Comparison of ENCODE assay signal across 8 cellular contexts in genomic region chr1:185157599-185158469, GRCh38. TPM values are rescaled to one million over a fixed set of nuclear protein-coding genes. Genes with fewer than 3 reads are reported as not detected.
DNase-seq lines count a peak whose midpoint lies in the region; ATAC-seq and TF ChIP-seq lines count a peak whose summit lies in the region.

No MANE protein-coding gene starts in this region.

- H3K36me3 Mint-ChIP-seq in activated CD8-positive, alpha-beta T cell treated with anti-CD3 and anti-CD28 coated beads for 36 hours (ENCODE audit: low read depth), result no peaks in the 10 kb centered on the region

- peak overlapping the region; percentile 95 for H3K4me3 ChIP-seq in skeletal muscle cell (ENCODE audit: low read depth, low read length)

- H3K27ac ChIP-seq in C4-2B, result peak overlapping the region; percentile 88

- CTCF ChIA-PET in activated CD8-positive, alpha-beta T cell treated with anti-CD3 and anti-CD28 coated beads for 36 hours (lab: Charles Lee), result interaction anchor here (1.1 to 6.7 kb wide), 5 partner anchors 12 to 523 kb away, joined by 3 to 71 read pairs (median 5); partner anchors contain the start of gene RNF2

- H3K27me3 Mint-ChIP-seq in activated CD8-positive, alpha-beta T cell treated with anti-CD3 and anti-CD28 coated beads for 36 hours, result no peaks in the 10 kb centered on the region

- no peaks in the 10 kb centered on the region for H3K9me3 Mint-ChIP-seq in activated CD8-positive, alpha-beta T cell treated with anti-CD3 and anti-CD28 coated beads for 36 hours

- no peak for DNase-seq in activated CD8-positive, alpha-beta T cell treated with anti-CD3 and anti-CD28 coated beads for 36 hours
- DNase-seq in glomerular visceral epithelial cell (ENCODE audit: extremely low spot score), result peak; percentile 8
- no peak for DNase-seq in skeletal muscle cell (ENCODE audit: low read depth)
- no peak for DNase-seq in NCI-H2171 (lab: John Stamatoyannopoulos, UW)

- intact Hi-C loops in activated CD8-positive, alpha-beta T cell treated with anti-CD3 and anti-CD28 coated beads for 36 hours (cut with micrococcal nuclease), result loop anchor here (1.0 to 10.0 kb wide), 2 partner anchors 113 to 404 kb away; partner anchors contain the start of genes EDEM3 and RNF2

- ATAC-seq in HG02588 (IDR thresholded peaks at IDR 0.05; ENCODE audit: unreplicated experiment) (peak; percentile 0), HG02938 (IDR thresholded peaks at IDR 0.05; ENCODE audit: unreplicated experiment) (no peak), GM21526 (IDR thresholded peaks at IDR 0.05; ENCODE audit: low FRiP score, unreplicated experiment) (no peak)
- no peak for ATAC-seq in activated CD8-positive, alpha-beta T cell treated with anti-CD3 and anti-CD28 coated beads for 36 hours

- H3K4me1 Mint-ChIP-seq in activated CD8-positive, alpha-beta T cell treated with anti-CD3 and anti-CD28 coated beads for 36 hours (ENCODE audit: low read depth), result peaks cover 38% of the 10 kb centered on the region

- POLR2A ChIA-PET in activated CD8-positive, alpha-beta T cell treated with anti-CD3 and anti-CD28 coated beads for 36 hours (lab: Charles Lee), result interaction anchor here (0.9 to 1.8 kb wide), 4 partner anchors 11 to 539 kb away, joined by 3 to 5 read pairs (median 3); no protein-coding TSS in a partner anchor

- peak overlapping the region; percentile 97 for H3K27ac Mint-ChIP-seq in activated CD8-positive, alpha-beta T cell treated with anti-CD3 and anti-CD28 coated beads for 36 hours

- peak overlapping the region; percentile 90 for H3K4me3 Mint-ChIP-seq in activated CD8-positive, alpha-beta T cell treated with anti-CD3 and anti-CD28 coated beads for 36 hours

- no peak for TF ChIP-seq CTCF in C4-2B (conservative IDR thresholded peaks at IDR 0.05)
- TF ChIP-seq CTCF in activated CD8-positive, alpha-beta T cell treated with anti-CD3 and anti-CD28 coated beads for 36 hours (IDR thresholded peaks at IDR 0.05), result no peak

RNA-seq across cellular contexts. Expression of gene SWT1, which starts 0.9 kb away (rescaled TPM):
- 1 to 10 TPM; 1.8 to 2.5 TPM for total RNA-seq in activated CD8-positive, alpha-beta T cell treated with anti-CD3 and anti-CD28 coated beads for 36 hours

RNA-seq across cellular contexts. Expression of gene TRMT1L, which starts 1.1 kb away (rescaled TPM):
- 10 to 100 TPM; 25.6 TPM for total RNA-seq in activated CD8-positive, alpha-beta T cell treated with anti-CD3 and anti-CD28 coated beads for 36 hours
